Comparison of ENCODE assay signal across 1 cellular context in genomic region chr2:127646487-127647241, GRCh38.
TF ChIP-seq lines count a peak whose summit lies in the region.

No MANE protein-coding gene starts in this region.

TF ChIP-seq in WTC11, 78 proteins besides CTCF, POLR2A, EP300 and RAD21 (continued from another document):
- TF ChIP-seq AR (CRISPR knock-in tag; IDR thresholded peaks at IDR 0.05) (no peak), ZNF232 (CRISPR knock-in tag; IDR thresholded peaks at IDR 0.05) (no peak), USF1 (CRISPR knock-in tag; IDR thresholded peaks at IDR 0.05) (no peak), E2F5 (CRISPR knock-in tag; IDR thresholded peaks at IDR 0.05) (no peak), CBFB (CRISPR knock-in tag; IDR thresholded peaks at IDR 0.05; ENCODE audit: low read depth) (no peak), FOXK1 (CRISPR knock-in tag; IDR thresholded peaks at IDR 0.05) (no peak)
- TF ChIP-seq, protein P1, sequence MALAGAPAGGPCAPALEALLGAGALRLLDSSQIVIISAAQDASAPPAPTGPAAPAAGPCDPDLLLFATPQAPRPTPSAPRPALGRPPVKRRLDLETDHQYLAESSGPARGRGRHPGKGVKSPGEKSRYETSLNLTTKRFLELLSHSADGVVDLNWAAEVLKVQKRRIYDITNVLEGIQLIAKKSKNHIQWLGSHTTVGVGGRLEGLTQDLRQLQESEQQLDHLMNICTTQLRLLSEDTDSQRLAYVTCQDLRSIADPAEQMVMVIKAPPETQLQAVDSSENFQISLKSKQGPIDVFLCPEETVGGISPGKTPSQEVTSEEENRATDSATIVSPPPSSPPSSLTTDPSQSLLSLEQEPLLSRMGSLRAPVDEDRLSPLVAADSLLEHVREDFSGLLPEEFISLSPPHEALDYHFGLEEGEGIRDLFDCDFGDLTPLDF (CRISPR knock-in tag; IDR thresholded peaks at IDR 0.05) = no peak
- TF ChIP-seq, protein P2, sequence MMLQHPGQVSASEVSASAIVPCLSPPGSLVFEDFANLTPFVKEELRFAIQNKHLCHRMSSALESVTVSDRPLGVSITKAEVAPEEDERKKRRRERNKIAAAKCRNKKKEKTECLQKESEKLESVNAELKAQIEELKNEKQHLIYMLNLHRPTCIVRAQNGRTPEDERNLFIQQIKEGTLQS (CRISPR knock-in tag; conservative IDR thresholded peaks at IDR 0.05) = no peak
